ENCODE assay signal across 20 cellular contexts in the genomic region with DNA sequence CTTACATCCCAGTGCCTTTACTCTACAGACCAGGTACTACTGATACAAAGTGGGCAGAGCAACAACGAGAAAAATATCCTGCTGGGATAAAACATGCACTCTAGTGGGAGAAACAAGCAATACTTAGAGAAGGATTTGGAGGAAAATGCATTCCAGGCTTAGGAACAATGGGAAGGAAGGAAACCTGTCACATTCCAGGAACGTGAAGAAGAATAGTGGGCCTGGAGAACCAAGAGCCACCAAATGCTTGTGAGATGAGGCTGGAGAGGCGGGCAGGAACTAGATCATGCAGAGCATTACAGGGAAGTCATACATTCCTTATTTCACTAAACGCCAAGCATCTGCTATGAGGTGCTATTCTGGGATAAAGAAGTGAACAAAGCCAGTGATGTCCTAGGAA.
DNase-seq lines count a peak whose midpoint lies in the region; ATAC-seq and TF ChIP-seq lines count a peak whose summit lies in the region.
"Had no signal": no experiment of that assay in that cellular context is flagged by ENCODE, and none has a peak within 500 bp of the region (broad histone marks: within the 10 kb centered on the region; RNA-seq: fewer than 3 reads in every experiment).

No MANE protein-coding gene starts in this region.

- H3K36me3 ChIP-seq in HUES48 (ENCODE audit: control insufficient read depth, insufficient read depth, low read length) (no peaks in the 10 kb centered on the region), brain microvascular endothelial cell (replicated peaks) (no peaks in the 10 kb centered on the region), neuronal stem cell (replicated peaks in 1 of 2; ENCODE audit: control insufficient read depth in 2 of 2, insufficient read depth in 2 of 2, low read length in 2 of 2) (no peaks in the 10 kb centered on the region), vagina (no peaks in the 10 kb centered on the region), gastrocnemius medialis (no peaks in the 10 kb centered on the region)
- H3K36me3 ChIP-seq: SJCRH30 had no signal

- no peaks in the 10 kb centered on the region for H3K27me3 ChIP-seq in HUES48 (ENCODE audit: control insufficient read depth, insufficient read depth, low read length)
- H3K27me3 ChIP-seq in brain microvascular endothelial cell (replicated peaks) = no peaks in the 10 kb centered on the region
- no peaks in the 10 kb centered on the region for H3K27me3 ChIP-seq in neuronal stem cell (ENCODE audit: control insufficient read depth in 3 of 3, insufficient read depth in 3 of 3, low read depth in 1 of 3, low read length in 3 of 3)
- no peaks in the 10 kb centered on the region for H3K27me3 ChIP-seq in vagina
- no peaks in the 10 kb centered on the region for H3K27me3 ChIP-seq in gastrocnemius medialis
- H3K27me3 ChIP-seq: SJCRH30 had no signal

- H2AK5ac ChIP-seq in neuronal stem cell (ENCODE audit: low read depth, low read length) = no peak overlapping the region

- H3K14ac ChIP-seq in neuronal stem cell (ENCODE audit: low read length) = no peak overlapping the region

- H3K79me1 ChIP-seq in neuronal stem cell (ENCODE audit: low read depth, low read length) = no peaks in the 10 kb centered on the region

- intact Hi-C loops in vagina (cut with DNase I) (no loop called here), gastrocnemius medialis (cut with DNase I; ENCODE audit: low total_unique reads) (no loop called here)

- no peak overlapping the region for H2BK120ac ChIP-seq in neuronal stem cell (ENCODE audit: low read depth, low read length)

- no peak overlapping the region for H4K8ac ChIP-seq in neuronal stem cell (ENCODE audit: low read depth, low read length)

- no peak overlapping the region for H3K23ac ChIP-seq in neuronal stem cell (ENCODE audit: low read depth, low read length, poor library complexity)

- WGBS in neuronal stem cell (ENCODE audit: extremely low coverage in 2 of 2, insufficient read length in 2 of 2, insufficient replicate concordance in 1 of 2), 2 donors = no CpG with 5 or more reads among the region's 4 CpGs

- no peak for TF ChIP-seq CTCF in brain microvascular endothelial cell (IDR thresholded peaks at IDR 0.05; ENCODE audit: low read depth, low read length, missing control alignments)
- no peak for TF ChIP-seq CTCF in vagina (IDR thresholded peaks at IDR 0.05)
- TF ChIP-seq CTCF in gastrocnemius medialis (IDR thresholded peaks at IDR 0.05 in 4 of 5, conservative IDR thresholded peaks at IDR 0.05 in 1 of 5) = no peak

- no peak overlapping the region for H2BK12ac ChIP-seq in neuronal stem cell (ENCODE audit: low read length)

- peak overlapping the region; percentile 68 for H3K27ac ChIP-seq in HUES48 (ENCODE audit: low read depth, low read length)
- H3K27ac ChIP-seq in brain microvascular endothelial cell = no peak overlapping the region
- H3K27ac ChIP-seq in neuronal stem cell (replicated peaks; ENCODE audit: low read length) = peak overlapping the region; percentile 33
- no peak overlapping the region for H3K27ac ChIP-seq in vagina
- H3K27ac ChIP-seq in gastrocnemius medialis = no peak overlapping the region
- H3K27ac ChIP-seq: C4-2B, KMS-11, SJCRH30 had no signal

- DNase-seq in brain microvascular endothelial cell = peak; percentile 0
- DNase-seq in iPS DF 4.7 (ENCODE audit: extremely low read depth, low spot score) = peak; percentile 38
- no peak for DNase-seq in neuronal stem cell (ENCODE audit: low spot score)
- DNase-seq in vagina (ENCODE audit: extremely low spot score in 2 of 2) = no peak
- no peak for DNase-seq in NCI-H1092 treated with DMSO at 0.1 percent for 48 hours (lab: John Stamatoyannopoulos, UW)
- DNase-seq in gastrocnemius medialis = no peak
- DNase-seq: AML-193, DMS79 treated with DMSO at 0.1 percent for 48 hours, GOT3, MV-4-11, NCI-H1417, NCI-H187 treated with DMSO at 0.1 percent for 48 hours, NCI-H345, NCI-H524 treated with DMSO at 0.1 percent for 48 hours, SJCRH30 had no signal

- H3K4ac ChIP-seq in neuronal stem cell (ENCODE audit: low read length) = no peak overlapping the region

- no peak overlapping the region for H3K4me2 ChIP-seq in neuronal stem cell (ENCODE audit: insufficient read depth, low read length, poor library complexity, severe bottlenecking)
- H3K4me2 ChIP-seq: KMS-11 had no signal

- ATAC-seq in gastrocnemius medialis (no peak), HG02870 (IDR thresholded peaks at IDR 0.05; ENCODE audit: unreplicated experiment) (no peak)
- ATAC-seq: Panc1 had no signal

- H4K91ac ChIP-seq in neuronal stem cell (ENCODE audit: low read depth, low read length, poor library complexity) = no peak overlapping the region

- in situ Hi-C loops in brain microvascular endothelial cell (cut with HindIII; ENCODE audit: low pct_ligation_motif_present, low sequenced_read_pairs) = no loop called here
- in situ Hi-C loops in gastrocnemius medialis (cut with MboI; ENCODE audit: low sequenced_read_pairs in 4 of 4) = no loop called here

- no peak overlapping the region for H2BK15ac ChIP-seq in neuronal stem cell (ENCODE audit: low read length)

- H3K4me1 ChIP-seq in HUES48 (ENCODE audit: control insufficient read depth, insufficient read depth, low read length) = peaks cover 15% of the 10 kb centered on the region; the same call in 1 of the 2 replicates
- peaks cover 9 to 31% of the 10 kb centered on the region in 2 donors for H3K4me1 ChIP-seq in neuronal stem cell (ENCODE audit: control insufficient read depth in 2 of 2, insufficient read depth in 1 of 2, low read depth in 1 of 2, low read length in 2 of 2)
- no peaks in the 10 kb centered on the region for H3K4me1 ChIP-seq in vagina
- no peaks in the 10 kb centered on the region for H3K4me1 ChIP-seq in gastrocnemius medialis
- H3K4me1 ChIP-seq: SJCRH30 had no signal

- TF ChIP-seq POLR2A in vagina (IDR thresholded peaks at IDR 0.05) (no peak), gastrocnemius medialis (IDR thresholded peaks at IDR 0.05) (no peak)

- no peak overlapping the region for H3K18ac ChIP-seq in neuronal stem cell (ENCODE audit: low read length)

- no peak overlapping the region for H3K4me3 ChIP-seq in HUES48 (ENCODE audit: low read depth, low read length)
- H3K4me3 ChIP-seq in brain microvascular endothelial cell (ENCODE audit: low read depth, low read length) = no peak overlapping the region
- no peak overlapping the region for H3K4me3 ChIP-seq in neuronal stem cell (ENCODE audit: low read length in 2 of 2)
- no peak overlapping the region for H3K4me3 ChIP-seq in vagina
- no peak overlapping the region for H3K4me3 ChIP-seq in gastrocnemius medialis
- H3K4me3 ChIP-seq: SJCRH30 had no signal

- H2BK5ac ChIP-seq in neuronal stem cell (ENCODE audit: low read length) = no peak overlapping the region

- H3K9me3 ChIP-seq in HUES48 (ENCODE audit: control insufficient read depth, insufficient read depth, low read length) = no peaks in the 10 kb centered on the region
- peaks cover 0 to 2% of the 10 kb centered on the region in 2 donors for H3K9me3 ChIP-seq in neuronal stem cell (replicated peaks in 1 of 2; ENCODE audit: control insufficient read depth in 2 of 2, insufficient read depth in 1 of 2, low read depth in 1 of 2, low read length in 2 of 2)
- H3K9me3 ChIP-seq in vagina = no peaks in the 10 kb centered on the region
- H3K9me3 ChIP-seq in gastrocnemius medialis = no peaks in the 10 kb centered on the region
- H3K9me3 ChIP-seq: SJCRH30 had no signal

- H2AFZ ChIP-seq in neuronal stem cell (ENCODE audit: low read length) = no peak overlapping the region

- H3K9ac ChIP-seq in HUES48 (ENCODE audit: low read depth, low read length) = no peak overlapping the region
- H3K9ac ChIP-seq in neuronal stem cell (ENCODE audit: low read depth, low read length, poor library complexity) = no peak overlapping the region
- H3K9ac ChIP-seq: KMS-11 had no signal

Comparison
In these comparisons a context has a peak if more than half of its experiments do, and no peak if none do; other contexts are left out.
1. H3K27ac ChIP-seq: peak in HUES48 (single experiment) and neuronal stem cell (single experiment); none in brain microvascular endothelial cell (single experiment), vagina (single experiment) and gastrocnemius medialis (0 of 4).
2. DNase-seq: peak in brain microvascular endothelial cell (single experiment) and iPS DF 4.7 (single experiment); none in neuronal stem cell (single experiment), vagina (0 of 2), NCI-H1092 treated with DMSO at 0.1 percent for 48 hours (single experiment) and gastrocnemius medialis (0 of 2).